In genomic region chr2:67289921-67290371, GRCh38 we compare ENCODE assay signal across 18 cellular contexts.
DNase-seq lines count a peak whose midpoint lies in the region; ATAC-seq and TF ChIP-seq lines count a peak whose summit lies in the region.
"Had no signal": no experiment of that assay in that cellular context is flagged by ENCODE, and none has a peak within 500 bp of the region (broad histone marks: within the 10 kb centered on the region; RNA-seq: fewer than 3 reads in every experiment).

No MANE protein-coding gene starts in this region.

- in situ Hi-C loops in mammary epithelial cell (cut with MboI; ENCODE audit: low sequenced_read_pairs in 2 of 2) = no loop called here

- WGBS in mammary epithelial cell (ENCODE audit: low coverage, missing lambda C conversion rate) = 0% methylated on average over 1 of the region's 1 CpG
- 90 to 91% methylated on average over 1 of the region's 1 CpG for WGBS in aorta, 2 donors

- H3K27ac ChIP-seq in mammary epithelial cell (ENCODE audit: insufficient read depth, low read depth, low read length) = peak overlapping the region; percentile 97
- no peak overlapping the region for H3K27ac ChIP-seq in aorta (ENCODE audit: low read depth in 1 of 2, low read length in 2 of 2)
- H3K27ac ChIP-seq: BLaER1, body of pancreas, pancreas, upper lobe of left lung had no signal

- H3K4me2 ChIP-seq in mammary epithelial cell (ENCODE audit: insufficient read depth, low read depth, low read length) = peak overlapping the region; percentile 50
- H3K4me2 ChIP-seq: BLaER1 had no signal

- TSS peak; percentile 73 for BruUV-seq in mammary epithelial cell (replicated peaks; lab: Mats Ljungman, UMichigan)

- CTCF ChIA-PET in mammary epithelial cell (lab: Charles Lee; ENCODE audit: low non-redundant PET) = interaction anchor here (0.7 kb wide), 1 partner anchor 98 kb away, joined by 3 read pairs; no protein-coding TSS in a partner anchor

- H4K20me1 ChIP-seq in mammary epithelial cell (ENCODE audit: insufficient read depth, low read length) = no peaks in the 10 kb centered on the region
- H4K20me1 ChIP-seq: BLaER1 had no signal

- peaks cover 23% of the 10 kb centered on the region for H3K4me1 ChIP-seq in mammary epithelial cell (ENCODE audit: insufficient read depth, low read length)
- H3K4me1 ChIP-seq in aorta (ENCODE audit: control insufficient read depth in 1 of 2, insufficient read depth in 2 of 2, low read length in 2 of 2) = peaks cover 0 to 4% of the 10 kb centered on the region in 2 donors
- H3K4me1 ChIP-seq: BLaER1, body of pancreas, pancreas, upper lobe of left lung had no signal

- no peaks in the 10 kb centered on the region for H3K36me3 ChIP-seq in mammary epithelial cell (ENCODE audit: insufficient read depth, low read length)
- H3K36me3 ChIP-seq in aorta (ENCODE audit: control insufficient read depth in 1 of 2, insufficient read depth in 2 of 2, low read length in 1 of 2) = no peaks in the 10 kb centered on the region
- H3K36me3 ChIP-seq: BLaER1, pancreas, upper lobe of left lung had no signal

- H2AFZ ChIP-seq in mammary epithelial cell (ENCODE audit: low read depth, low read length) = peak overlapping the region; percentile 58

- peak overlapping the region; percentile 68 for H3K9ac ChIP-seq in mammary epithelial cell (ENCODE audit: insufficient read depth, low read length)
- H3K9ac ChIP-seq: BLaER1 had no signal

- H3K79me2 ChIP-seq in mammary epithelial cell (ENCODE audit: insufficient read depth, low read length) = no peaks in the 10 kb centered on the region

- H3K9me3 ChIP-seq in mammary epithelial cell (replicated peaks; ENCODE audit: insufficient read depth, low read length) = no peaks in the 10 kb centered on the region
- no peaks in the 10 kb centered on the region for H3K9me3 ChIP-seq in aorta (ENCODE audit: control insufficient read depth, low read length)
- H3K9me3 ChIP-seq: BLaER1, body of pancreas, pancreas, upper lobe of left lung had no signal

- TF ChIP-seq CTCF in AG09309 (IDR thresholded peaks at IDR 0.05; ENCODE audit: control insufficient read depth, insufficient read depth, low read depth, low read length, missing control alignments) (no peak), mammary epithelial cell (conservative IDR thresholded peaks at IDR 0.05 in 1 of 2, IDR thresholded peaks at IDR 0.05 in 1 of 2; ENCODE audit: extremely low read depth in 1 of 2, insufficient read depth in 1 of 2, low read depth in 1 of 2, low read length in 2 of 2) (no peak)

- ATAC-seq in aorta (ENCODE audit: low FRiP score) (no peak), HG02840 (IDR thresholded peaks at IDR 0.05; ENCODE audit: low FRiP score, unreplicated experiment) (no peak), Right ventricle myocardium superior (ENCODE audit: poor library complexity) (no peak)
- ATAC-seq: body of pancreas had no signal

- H3K4me3 ChIP-seq in AG09309 (ENCODE audit: control insufficient read depth, low read depth, low read length) = no peak overlapping the region
- H3K4me3 ChIP-seq in mammary epithelial cell (replicated peaks in 1 of 3; ENCODE audit: insufficient read depth in 1 of 3, low read depth in 2 of 3, low read length in 3 of 3) = no peak overlapping the region
- H3K4me3 ChIP-seq in aorta (ENCODE audit: low read length in 2 of 2) = no peak overlapping the region
- H3K4me3 ChIP-seq: BLaER1, body of pancreas, pancreas, upper lobe of left lung had no signal

- intact Hi-C loops in mammary epithelial cell (cut with micrococcal nuclease) (loop anchor here (1.0 kb wide), 5 partner anchors 21 to 173 kb away; no protein-coding TSS in a partner anchor), aorta (cut with DNase I) (no loop called here), Right ventricle myocardium superior (cut with DNase I) (no loop called here)

- H3K27me3 ChIP-seq in mammary epithelial cell (ENCODE audit: insufficient read depth, low read length) (no peaks in the 10 kb centered on the region), aorta (ENCODE audit: control insufficient read depth in 1 of 2, insufficient read depth in 2 of 2, low read length in 1 of 2) (no peaks in the 10 kb centered on the region)
- H3K27me3 ChIP-seq: BLaER1, body of pancreas, pancreas, upper lobe of left lung had no signal

- DNase-seq in AG09309 (ENCODE audit: low read depth) = peak; percentile 75
- peak; percentile 32 for DNase-seq in LHCN-M2 (ENCODE audit: low read depth)
- DNase-seq in mammary epithelial cell = peak; percentile 98
- DNase-seq in kidney tubule cell (ENCODE audit: low spot score) = peak; percentile 98
- no peak for DNase-seq in aorta
- no peak for DNase-seq in iPS-NIHi11 (ENCODE audit: low spot score)
- no peak for DNase-seq in Right ventricle myocardium superior
- DNase-seq: activated CD4-positive, alpha-beta T cell treated with anti-CD3 and anti-CD28 coated beads, Interleukin-2, amount 50 U/mL, for 48 hours; activated effector memory CD4-positive, alpha-beta T cell treated with Interleukin-2 at 50 U/mL for 16 hours; body of pancreas; mesendoderm; NCI-H1105 treated with DMSO at 0.1 percent for 48 hours; NCI-H510A; pancreas; stimulated activated CD4-positive, alpha-beta T cell treated with anti-CD3 and anti-CD28 coated beads, Interleukin-1b, Interleukin-23, amount 100 ng/mL, for 48 hours; upper lobe of left lung had no signal

- dilution Hi-C loops in mammary epithelial cell (cut with HindIII; ENCODE audit: low sequenced_read_pairs) = no loop called here

Comparison
In these comparisons a context has a peak if more than half of its experiments do, and no peak if none do; other contexts are left out.
1. DNase-seq: peak in AG09309 (single experiment), LHCN-M2 (single experiment), mammary epithelial cell (single experiment) and kidney tubule cell (single experiment); none in aorta (0 of 2), iPS-NIHi11 (single experiment) and Right ventricle myocardium superior (single experiment).